Comparison of ENCODE assay signal across 1 cellular context in genomic region chr1:37692078-37692833, GRCh38.
TF ChIP-seq lines count a peak whose summit lies in the region.

Gene CDCA8 (plus strand): TSS chr1:37692516. CDS start chr1:37692691, 175 bp downstream.

TF ChIP-seq in H1, 55 proteins besides CTCF, POLR2A, EP300 and RAD21:
- TF ChIP-seq CREB1 (IDR thresholded peaks at IDR 0.05) (peak; percentile 90), RNF2 (IDR thresholded peaks at IDR 0.05; ENCODE audit: borderline replicate concordance, low read depth, low read length, missing control alignments, poor library complexity, severe bottlenecking) (no peak), TAF1 (IDR thresholded peaks at IDR 0.05; ENCODE audit: low read depth, low read length) (peak; percentile 79), SP1 (IDR thresholded peaks at IDR 0.05; ENCODE audit: low read depth, low read length) (peak; percentile 89), HDAC2 (IDR thresholded peaks at IDR 0.05; ENCODE audit: borderline replicate concordance in 1 of 2, low read depth in 2 of 2, low read length in 2 of 2) (peak in 1 of 2 experiments; percentile 45; a peak in 1 of 4 replicates), RBBP5 (IDR thresholded peaks at IDR 0.05; ENCODE audit: borderline replicate concordance, low read depth, low read length) (peak; percentile 47; the same call in 1 of the 2 replicates), SAP30 (IDR thresholded peaks at IDR 0.05; ENCODE audit: insufficient read depth, insufficient replicate concordance, low read length) (peak; percentile 79), YY1 (IDR thresholded peaks at IDR 0.05; ENCODE audit: low read depth, low read length) (no peak), SP4 (IDR thresholded peaks at IDR 0.05; ENCODE audit: low read length) (no peak), CHD2 (IDR thresholded peaks at IDR 0.05; ENCODE audit: low read length) (peak; percentile 68; the same call in 1 of the 2 replicates), ZNF274 (IDR thresholded peaks at IDR 0.05; ENCODE audit: borderline replicate concordance, extremely low read depth, low read length) (no peak), PHF8 (conservative IDR thresholded peaks at IDR 0.05; ENCODE audit: low read depth, low read length) (peak; percentile 79), SIN3A (conservative IDR thresholded peaks at IDR 0.05 in 1 of 2, IDR thresholded peaks at IDR 0.05 in 1 of 2; ENCODE audit: low read depth in 1 of 2, low read length in 2 of 2) (peak; percentile 94 to 98), ASH2L (IDR thresholded peaks at IDR 0.05; ENCODE audit: low read length) (no peak), TAF7 (optimal IDR thresholded peaks at IDR 0.05; ENCODE audit: borderline replicate concordance, low read depth, low read length) (no peak), ATF3 (IDR thresholded peaks at IDR 0.05; ENCODE audit: insufficient read depth, low read depth, low read length) (peak; percentile 55; the same call in 1 of the 2 replicates), TBP (IDR thresholded peaks at IDR 0.05; ENCODE audit: low read depth, low read length) (peak; percentile 67; the same call in 1 of the 2 replicates), MAX (IDR thresholded peaks at IDR 0.05) (0 out of 2 replicates have a peak, but pooled peaks have one; percentile 62), CHD7 (IDR thresholded peaks at IDR 0.05; ENCODE audit: insufficient replicate concordance, low read length) (no peak), SIX5 (IDR thresholded peaks at IDR 0.05; ENCODE audit: low read depth, low read length) (peak; percentile 74), POLR2AphosphoS5 (IDR thresholded peaks at IDR 0.05; ENCODE audit: low read depth, low read length) (peak; percentile 86), KDM5A (IDR thresholded peaks at IDR 0.05; ENCODE audit: low read length) (peak; percentile 71; the same call in 1 of the 2 replicates), KDM4A (IDR thresholded peaks at IDR 0.05; ENCODE audit: low read depth, low read length, severe bottlenecking) (peak; percentile 50)
